ENCODE assay signal across 10 cellular contexts in the genomic region with DNA sequence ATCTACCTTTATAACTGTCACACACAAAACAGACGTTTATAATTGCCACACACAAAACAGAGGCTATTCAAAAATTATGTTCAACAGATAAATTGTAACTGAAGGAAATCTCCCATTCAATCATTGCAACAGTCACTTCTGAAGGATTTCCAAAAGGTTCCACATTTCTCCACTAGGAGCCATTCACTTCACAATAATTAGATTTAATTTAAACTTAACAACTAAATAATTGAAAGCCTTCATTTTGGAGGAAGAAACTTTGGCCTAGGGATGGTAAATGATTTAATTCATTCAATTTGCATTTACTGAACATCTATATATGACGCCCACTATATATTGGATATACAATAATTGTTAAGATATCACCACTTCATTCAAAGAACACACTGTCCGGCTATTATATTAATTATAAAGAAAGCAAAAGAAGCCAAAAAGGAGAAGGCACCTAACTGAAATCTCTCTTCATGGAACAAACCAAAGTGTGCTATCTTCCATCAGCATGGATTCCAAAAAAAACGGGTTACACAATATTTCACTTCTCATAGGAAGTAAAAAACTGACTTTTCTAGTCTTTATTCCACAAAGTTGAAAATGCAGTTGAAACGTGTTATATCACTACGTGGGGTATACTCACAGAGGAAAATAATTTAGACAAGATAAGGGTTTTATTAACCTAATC. TPM values are rescaled to one million over a fixed set of nuclear protein-coding genes. Genes with fewer than 3 reads are reported as not detected.
DNase-seq lines count a peak whose midpoint lies in the region; ATAC-seq, FAIRE-seq and TF ChIP-seq lines count a peak whose summit lies in the region.
"Had no signal": no experiment of that assay in that cellular context is flagged by ENCODE, and none has a peak within 500 bp of the region (broad histone marks: within the 10 kb centered on the region; RNA-seq: fewer than 3 reads in every experiment).

No MANE protein-coding gene starts in this region.

- BruUV-seq in GM12878 (replicated peaks; lab: Mats Ljungman, UMichigan): no TSS peak

- RAD21 ChIA-PET in GM12878 (lab: Charles Lee; ENCODE audit: unreplicated experiment): interaction anchor here (1.0 to 2.8 kb wide), 5 partner anchors 21 to 570 kb away, joined by 4 to 25 read pairs (median 6); a partner anchor contains a TSS

- H3K36me3 Mint-ChIP-seq in naive thymus-derived CD8-positive, alpha-beta T cell: peaks cover 7 to 22% (median 10%) of the 10 kb centered on the region in 3 donors

- CTCF ChIA-PET in GM12878 (lab: Yijun Ruan, JAX): interaction anchor here (0.7 to 2.1 kb wide), 5 partner anchors 12 to 1171 kb away, joined by 3 to 14 read pairs (median 4); no protein-coding TSS in a partner anchor

- H3K9me3 Mint-ChIP-seq in naive thymus-derived CD8-positive, alpha-beta T cell: no peaks in the 10 kb centered on the region

- no peaks in the 10 kb centered on the region; the same call in 2 of the 3 replicates for H3K9me3 ChIP-seq in GM12878 (replicated peaks; ENCODE audit: control insufficient read depth, insufficient read depth, low read length)

- no peak overlapping the region for H2AFZ ChIP-seq in GM12878 (ENCODE audit: control insufficient read depth, low read depth, low read length)

- ATAC-seq in GM12878 (no peak), GM19397 (IDR thresholded peaks at IDR 0.05; ENCODE audit: unreplicated experiment) (no peak), left lobe of liver (no peak)
- no peak for ATAC-seq in naive thymus-derived CD8-positive, alpha-beta T cell

- SMC1A ChIA-PET in GM12878 (lab: Charles Lee; ENCODE audit: uncharacterized antibody, unreplicated experiment): interaction anchor here (0.7 to 2.8 kb wide), 9 partner anchors 11 to 571 kb away, joined by 3 to 21 read pairs (median 4); no protein-coding TSS in a partner anchor

- H3K27ac Mint-ChIP-seq in naive thymus-derived CD8-positive, alpha-beta T cell: peak overlapping the region in 3 of 10 donors; percentile 96 to 98 (median 96)

- TF ChIP-seq CTCF in GM12878 (IDR thresholded peaks at IDR 0.05 in 2 of 3, conservative IDR thresholded peaks at IDR 0.05 in 1 of 3; ENCODE audit: control insufficient read depth in 2 of 3, extremely low read depth in 1 of 3, insufficient read depth in 1 of 3, low read depth in 3 of 3, low read length in 3 of 3): no peak

- POLR2A ChIA-PET in GM12878 (lab: Charles Lee): interaction anchor here (1.3 to 2.9 kb wide), 2 partner anchors 19 to 23 kb away, joined by 3 to 11 read pairs; no protein-coding TSS in a partner anchor
- POLR2A ChIA-PET in naive thymus-derived CD8-positive, alpha-beta T cell (lab: Charles Lee): interaction anchor here (2.3 kb wide), 1 partner anchor 47 kb away, joined by 7 read pairs; a partner anchor contains a TSS

- H3K36me3 ChIP-seq in GM12878 (ENCODE audit: control insufficient read depth in 2 of 2, insufficient read depth in 2 of 2, low read length in 1 of 2): peaks cover 0 to 8% of the 10 kb centered on the region in 2 experiments; a peak in 1 of 4 replicates

- no peaks in the 10 kb centered on the region for H4K20me1 ChIP-seq in GM12878 (ENCODE audit: control insufficient read depth, insufficient read depth)

- FAIRE-seq in GM12878 (lab: Jason Lieb, UNC): no peak

- peak overlapping the region; percentile 98 for H3K27ac ChIP-seq in GM12878 (ENCODE audit: control insufficient read depth, insufficient read depth)

- in situ Hi-C loops in GM12878 (cut with MboI): no loop called here

- peak overlapping the region; percentile 83 for H3K4me3 ChIP-seq in Jurkat, Clone E6-1 (ENCODE audit: low read length)
- peak overlapping the region; percentile 94 for H3K4me3 ChIP-seq in GM12878

- H3K4me1 ChIP-seq in GM12878 (ENCODE audit: control insufficient read depth, insufficient read depth, low read length): peaks cover 4% of the 10 kb centered on the region; the same call in 1 of the 2 replicates

- peak; percentile 11 for DNase-seq in DMS114 treated with DMSO at 0.1 percent for 48 hours (lab: John Stamatoyannopoulos, UW; ENCODE audit: unreplicated experiment)
- DNase-seq in Jurkat, Clone E6-1 (ENCODE audit: low read depth, low spot score): no peak
- DNase-seq in GM12878 (ENCODE audit: low read depth, low spot score): no peak
- no peak for DNase-seq in naive thymus-derived CD8-positive, alpha-beta T cell
- no peak for DNase-seq in stimulated activated naive CD4-positive, alpha-beta T cell treated with Interleukin-2 at 50 U/mL for 16 hours (lab: John Stamatoyannopoulos, UW)
- DNase-seq in iPS-NIHi7 (ENCODE audit: extremely low spot score): no peak
- no peak for DNase-seq in left lobe of liver (ENCODE audit: low spot score)
- DNase-seq: central memory CD4-positive, alpha-beta T cell; stimulated activated CD4-positive, alpha-beta T cell treated with anti-CD3 and anti-CD28 coated beads, Interleukin-12 subunit alpha, Interleukin-12 subunit beta, amount 100 ng/mL, for 4 hours had no signal

- H3K4me1 Mint-ChIP-seq in naive thymus-derived CD8-positive, alpha-beta T cell: peaks cover 21 to 43% (median 42%) of the 10 kb centered on the region in 4 donors

- peak overlapping the region; percentile 98 for H3K9ac ChIP-seq in GM12878 (ENCODE audit: control insufficient read depth, insufficient read depth, low read length)

- TF ChIP-seq RAD21 in GM12878 (IDR thresholded peaks at IDR 0.05; ENCODE audit: insufficient read depth, low read depth, low read length): no peak

- no peaks in the 10 kb centered on the region for H3K27me3 Mint-ChIP-seq in naive thymus-derived CD8-positive, alpha-beta T cell

- intact Hi-C loops in GM12878 (cut with micrococcal nuclease; ENCODE audit: unreplicated experiment): no loop called here

- H3K4me3 Mint-ChIP-seq in naive thymus-derived CD8-positive, alpha-beta T cell: peak overlapping the region; percentile 87 to 99 (median 96)

- peak overlapping the region; percentile 94 for H3K4me2 ChIP-seq in GM12878 (ENCODE audit: control insufficient read depth, insufficient read depth)

- no peak for TF ChIP-seq POLR2A in GM12878 (IDR thresholded peaks at IDR 0.05; ENCODE audit: low read depth, low read length)

- peaks cover 67% of the 10 kb centered on the region for H3K79me2 ChIP-seq in GM12878 (ENCODE audit: control insufficient read depth, insufficient read depth, low read length)

- TF ChIP-seq EP300 in GM12878 (IDR thresholded peaks at IDR 0.05; ENCODE audit: borderline replicate concordance in 1 of 2, control insufficient read depth in 1 of 2, low read depth in 2 of 2, low read length in 2 of 2): no peak

- 34% methylated on average over 6 of the region's 6 CpGs for WGBS in GM12878 (ENCODE audit: insufficient coverage, insufficient replicate concordance, low lambda C conversion rate, missing lambda C conversion rate)

- no peaks in the 10 kb centered on the region for H3K27me3 ChIP-seq in GM12878 (replicated peaks in 1 of 2; ENCODE audit: control insufficient read depth in 2 of 2, insufficient read depth in 2 of 2, low read length in 1 of 2)

RNA-seq across cellular contexts. Expression of a gene that starts 1.7 kb away (rescaled TPM):
- 30.2 TPM for polyA plus RNA-seq in Jurkat, Clone E6-1 (2012; ENCODE audit: insufficient read depth, insufficient read length)
- 142 and 161 TPM in 2 replicates for total RNA-seq in GM12878 (2013; cell fraction: nucleolus; rRNA removed)
- 30.3 and 35.9 TPM in 2 replicates for total RNA-seq in GM12878 (2014; rRNA removed)
- total RNA-seq in GM12878 (2014; rRNA removed; fragmentation: Illumina TruSeq; extraction: Trizol): 40.1 and 41.3 TPM in 2 replicates
- total RNA-seq in GM12878 (2021): 37.7 and 48.9 TPM in 2 replicates
- polyA plus RNA-seq in GM12878 (2011; ENCODE audit: low read depth): 12.0 TPM
- polyA plus RNA-seq in GM12878 (2011; rRNA removed): 40.8 and 79.5 TPM in 2 replicates
- polyA plus RNA-seq in GM12878 (2011; cell fraction: cytosol; rRNA removed): 9.7 and 13.3 TPM in 2 replicates
- 16.8 and 17.1 TPM in 2 replicates for polyA plus RNA-seq in GM12878 (2011; cell fraction: nucleus; rRNA removed)
- 17.4 and 29.0 TPM in 2 replicates for polyA plus RNA-seq in GM12878 (2012)
- polyA plus RNA-seq in GM12878 (2014; fragmentation: Illumina TruSeq; extraction: Trizol): 43.3 and 56.8 TPM in 2 replicates
- polyA plus RNA-seq in GM12878 (2014; fragmentation: Nextera tagmentation; extraction: Ambion mirVana): 10 to 100 TPM; 33.6 to 35.0 TPM
- 20.5 and 24.7 TPM in 2 replicates for polyA plus RNA-seq in GM12878 (2014; rRNA removed)
- 10 to 100 TPM; 58.0 to 59.3 TPM for polyA plus RNA-seq in GM12878 (2016; fragmentation: Nextera tagmentation; extraction: Ambion mirVana)
- 16.3 and 27.9 TPM in 2 replicates for polyA minus RNA-seq in GM12878 (2011; rRNA and poly(A)+ RNA removed)
- polyA minus RNA-seq in GM12878 (2011; cell fraction: cytosol; rRNA and poly(A)+ RNA removed): 12.7 and 13.1 TPM in 2 replicates
- 16.0 and 24.2 TPM in 2 replicates for polyA minus RNA-seq in GM12878 (2011; cell fraction: nucleus; rRNA and poly(A)+ RNA removed)
- total RNA-seq in naive thymus-derived CD8-positive, alpha-beta T cell: 10 to 100 TPM; 53.3 to 59.7 TPM
- polyA plus RNA-seq in naive thymus-derived CD8-positive, alpha-beta T cell: 10 to 100 TPM; 32.4 to 39.0 (median 35.9) TPM
- 20.6 TPM for total RNA-seq in left lobe of liver

RNA-seq across cellular contexts. Expression of a gene that starts 47.0 kb away (rescaled TPM):
- 4.2 TPM for polyA plus RNA-seq in Jurkat, Clone E6-1 (2012; ENCODE audit: insufficient read depth, insufficient read length)
- total RNA-seq in GM12878 (2013; cell fraction: nucleolus; rRNA removed): 3.1 and 3.4 TPM in 2 replicates
- total RNA-seq in GM12878 (2014; rRNA removed) (1.4 and 1.7 TPM in 2 replicates), GM12878 (2014; rRNA removed; fragmentation: Illumina TruSeq; extraction: Trizol) (1.5 TPM in 2 replicates), GM12878 (2021) (1.9 and 2.0 TPM in 2 replicates), left lobe of liver (0.68 TPM)
- 0.62 TPM for polyA plus RNA-seq in GM12878 (2011; ENCODE audit: low read depth)
- polyA plus RNA-seq in GM12878 (2011; rRNA removed) (0.86 and 0.87 TPM in 2 replicates), GM12878 (2014; fragmentation: Illumina TruSeq; extraction: Trizol) (1.7 and 2.1 TPM in 2 replicates), GM12878 (2014; fragmentation: Nextera tagmentation; extraction: Ambion mirVana) (1 to 10 TPM; 2.0 to 2.1 TPM), GM12878 (2014; rRNA removed) (1.1 TPM in 2 replicates), GM12878 (2016; fragmentation: Nextera tagmentation; extraction: Ambion mirVana) (1 to 10 TPM; 1.8 to 2.2 TPM)
- polyA plus RNA-seq in GM12878 (2011; cell fraction: cytosol; rRNA removed): 0.91 and 1.0 TPM in 2 replicates
- polyA plus RNA-seq in GM12878 (2011; cell fraction: nucleus; rRNA removed): 1.3 and 1.7 TPM in 2 replicates
- polyA plus RNA-seq in GM12878 (2012): 0.99 and 1.5 TPM in 2 replicates
- polyA minus RNA-seq in GM12878 (2011; rRNA and poly(A)+ RNA removed): 2.0 and 2.2 TPM in 2 replicates
- 0.94 and 1.3 TPM in 2 replicates for polyA minus RNA-seq in GM12878 (2011; cell fraction: cytosol; rRNA and poly(A)+ RNA removed)
- polyA minus RNA-seq in GM12878 (2011; cell fraction: nucleus; rRNA and poly(A)+ RNA removed): 3.6 and 5.4 TPM in 2 replicates
- 1 to 10 TPM; 1.4 to 1.7 TPM for total RNA-seq in naive thymus-derived CD8-positive, alpha-beta T cell
- under 1 TPM; 0.08 to 0.47 (median 0.19) TPM for polyA plus RNA-seq in naive thymus-derived CD8-positive, alpha-beta T cell

RNA-seq across cellular contexts. Expression of a gene that starts 47.1 kb away (rescaled TPM):
- 48.2 TPM for polyA plus RNA-seq in Jurkat, Clone E6-1 (2012; ENCODE audit: insufficient read depth, insufficient read length)
- total RNA-seq in GM12878 (2013; cell fraction: nucleolus; rRNA removed): 856 and 868 TPM in 2 replicates
- total RNA-seq in GM12878 (2014; rRNA removed) (83.1 and 113 TPM in 2 replicates), GM12878 (2014; rRNA removed; fragmentation: Illumina TruSeq; extraction: Trizol) (175 and 183 TPM in 2 replicates), GM12878 (2021) (87.5 and 94.9 TPM in 2 replicates), left lobe of liver (41.5 TPM)
- 24.4 TPM for polyA plus RNA-seq in GM12878 (2011; ENCODE audit: low read depth)
- polyA plus RNA-seq in GM12878 (2011; rRNA removed) (94.3 and 180 TPM in 2 replicates), GM12878 (2014; fragmentation: Illumina TruSeq; extraction: Trizol) (53.0 and 67.7 TPM in 2 replicates), GM12878 (2014; fragmentation: Nextera tagmentation; extraction: Ambion mirVana) (10 to 100 TPM; 26.1 to 59.5 TPM), GM12878 (2014; rRNA removed) (35.0 and 45.0 TPM in 2 replicates), GM12878 (2016; fragmentation: Nextera tagmentation; extraction: Ambion mirVana) (10 to 100 TPM; 49.5 to 56.8 TPM)
- polyA plus RNA-seq in GM12878 (2011; cell fraction: cytosol; rRNA removed): 19.9 and 22.4 TPM in 2 replicates
- polyA plus RNA-seq in GM12878 (2011; cell fraction: nucleus; rRNA removed): 52.2 and 61.7 TPM in 2 replicates
- polyA plus RNA-seq in GM12878 (2012): 100 and 102 TPM in 2 replicates
- 143 and 199 TPM in 2 replicates for polyA minus RNA-seq in GM12878 (2011; rRNA and poly(A)+ RNA removed)
- polyA minus RNA-seq in GM12878 (2011; cell fraction: cytosol; rRNA and poly(A)+ RNA removed): 54.9 and 66.1 TPM in 2 replicates
- polyA minus RNA-seq in GM12878 (2011; cell fraction: nucleus; rRNA and poly(A)+ RNA removed): 165 and 285 TPM in 2 replicates
- 10 to 100 TPM; 83.3 to 90.0 TPM for total RNA-seq in naive thymus-derived CD8-positive, alpha-beta T cell
- 10 to 100 TPM; 29.4 to 37.7 (median 30.4) TPM for polyA plus RNA-seq in naive thymus-derived CD8-positive, alpha-beta T cell
